In genomic region chr6:30907758-30908591, GRCh38 we compare ENCODE assay signal across 8 cellular contexts. TPM values are rescaled to one million over a fixed set of nuclear protein-coding genes. Genes with fewer than 3 reads are reported as not detected.
DNase-seq lines count a peak whose midpoint lies in the region; ATAC-seq and TF ChIP-seq lines count a peak whose summit lies in the region.

GTF2H4 (plus strand) TSS chr6:30908207.

- peaks cover 20 to 32% (median 23%) of the 10 kb centered on the region in 4 donors for H3K4me1 Mint-ChIP-seq in CD4-positive, alpha-beta memory T cell

- H3K27me3 ChIP-seq in CD4-positive, alpha-beta memory T cell (ENCODE audit: insufficient read depth, low read length), result no peaks in the 10 kb centered on the region
- H3K27me3 ChIP-seq in ectodermal cell (ENCODE audit: control insufficient read depth, insufficient read depth, low read length, poor library complexity, severe bottlenecking) (no peaks in the 10 kb centered on the region), lower lobe of right lung (ENCODE audit: low read depth) (no peaks in the 10 kb centered on the region)

- peaks cover 15 to 27% of the 10 kb centered on the region in 2 donors for H3K36me3 Mint-ChIP-seq in CD4-positive, alpha-beta memory T cell

- TF ChIP-seq CTCF in lower lobe of right lung (IDR thresholded peaks at IDR 0.05), result no peak

- peak within 1 kb of the TSS; percentile 36 to 96 (median 90) for H3K27ac Mint-ChIP-seq in CD4-positive, alpha-beta memory T cell

- no peaks in the 10 kb centered on the region for H3K36me3 ChIP-seq in CD4-positive, alpha-beta memory T cell (ENCODE audit: insufficient read depth, low read length)
- H3K36me3 ChIP-seq in ectodermal cell (ENCODE audit: control insufficient read depth, insufficient read depth, low read length), result peaks cover 10% of the 10 kb centered on the region
- H3K36me3 ChIP-seq in lower lobe of right lung, result peaks cover 36% of the 10 kb centered on the region

- no peaks in the 10 kb centered on the region for H3K27me3 Mint-ChIP-seq in CD4-positive, alpha-beta memory T cell

- WGBS in ectodermal cell, 2 experiments, result 2 to 3% methylated on average over 49 of the region's 49 CpGs

- H3K4me1 ChIP-seq in CD4-positive, alpha-beta memory T cell (ENCODE audit: insufficient read depth, low read length), result peaks cover 14% of the 10 kb centered on the region
- H3K4me1 ChIP-seq in ectodermal cell (ENCODE audit: control insufficient read depth, insufficient read depth, low read length) (peaks cover 12% of the 10 kb centered on the region), lower lobe of right lung (peaks cover 12% of the 10 kb centered on the region)

- H3K27ac ChIP-seq in CD4-positive, alpha-beta memory T cell (ENCODE audit: low read depth, low read length), result peak within 1 kb of the TSS; percentile 50
- no peak within 1 kb of the TSS for H3K27ac ChIP-seq in ectodermal cell (ENCODE audit: insufficient read depth, low read depth, low read length, poor library complexity, severe bottlenecking)
- peak within 1 kb of the TSS; percentile 56 for H3K27ac ChIP-seq in lower lobe of right lung

- ATAC-seq in GM19467 (IDR thresholded peaks at IDR 0.05; ENCODE audit: unreplicated experiment), result peak; percentile 83
- ATAC-seq in lower lobe of right lung, result peak; percentile 98 to 99

- intact Hi-C loops in CD4-positive, alpha-beta memory T cell (cut with micrococcal nuclease), result loop anchor here (10.0 kb wide), 1 partner anchor 353 kb away; the partner anchor contains the start of genes GNL1 and PRR3
- intact Hi-C loops in lower lobe of right lung (cut with DNase I), result no loop called here

- no peaks in the 10 kb centered on the region for H3K9me3 ChIP-seq in CD4-positive, alpha-beta memory T cell (ENCODE audit: control insufficient read depth in 1 of 2, low read length in 2 of 2)
- H3K9me3 ChIP-seq in ectodermal cell (ENCODE audit: control insufficient read depth, low read length), result no peaks in the 10 kb centered on the region
- no peaks in the 10 kb centered on the region for H3K9me3 ChIP-seq in lower lobe of right lung

- peak; percentile 90 to 97 (median 93) for DNase-seq in CD4-positive, alpha-beta memory T cell
- DNase-seq in HS-27A (ENCODE audit: low read depth) (peak; percentile 98), NK-92 (lab: John Stamatoyannopoulos, UW; ENCODE audit: unreplicated experiment) (peak; percentile 54), lower lobe of right lung (peak; percentile 97)
- peak; percentile 88 to 93 for DNase-seq in activated CD8-positive, alpha-beta memory T cell treated with anti-CD3 and anti-CD28 coated beads for 1 hour (ENCODE audit: extremely low read depth in 1 of 2, low read depth in 1 of 2)
- peak; percentile 87 to 95 (median 94) for DNase-seq in stimulated activated CD4-positive, alpha-beta T cell treated with anti-CD3 and anti-CD28 coated beads, TNF-alpha, amount 100 ng/mL, for 24 hours (ENCODE audit: low read depth in 3 of 3)

- H3K4me3 Mint-ChIP-seq in CD4-positive, alpha-beta memory T cell, result peak within 1 kb of the TSS; percentile 96 to 100 (median 99)

- CTCF ChIA-PET in CD4-positive, alpha-beta memory T cell (lab: Charles Lee; ENCODE audit: partially characterized antibody), result interaction anchor here (1.0 to 1.8 kb wide), 2 partner anchors 10 to 13 kb away, joined by 4 to 6 read pairs; no protein-coding TSS in a partner anchor

- peak within 1 kb of the TSS; percentile 75 to 97 for H3K4me3 ChIP-seq in CD4-positive, alpha-beta memory T cell (ENCODE audit: low read length in 2 of 2)
- H3K4me3 ChIP-seq in ectodermal cell (ENCODE audit: insufficient read depth, low read depth, low read length) (peak within 1 kb of the TSS; percentile 95), lower lobe of right lung (peak within 1 kb of the TSS; percentile 69)

- POLR2A ChIA-PET in CD4-positive, alpha-beta memory T cell (lab: Charles Lee; ENCODE audit: partially characterized antibody), result interaction anchor here (0.9 to 2.2 kb wide), 8 partner anchors 8 to 293 kb away, joined by 3 to 17 read pairs (median 4); partner anchors contain the start of gene IER3

- no peaks in the 10 kb centered on the region for H3K9me3 Mint-ChIP-seq in CD4-positive, alpha-beta memory T cell

RNA-seq across cellular contexts. Expression of gene GTF2H4, which starts in this region (rescaled TPM):
- 10 to 100 TPM; 36.5 to 39.7 TPM for total RNA-seq in CD4-positive, alpha-beta memory T cell
- 1 to 10 TPM; 3.7 to 9.5 TPM for polyA plus RNA-seq in CD4-positive, alpha-beta memory T cell
- 75.3 TPM for polyA plus RNA-seq in ectodermal cell (2013, experiment 1 of 4)
- polyA plus RNA-seq in ectodermal cell (2013, experiment 2 of 4), result 80.7 TPM
- polyA plus RNA-seq in ectodermal cell (2013, experiment 3 of 4), result 49.6 TPM
- 60.3 TPM for polyA plus RNA-seq in ectodermal cell (2013, experiment 4 of 4)
- 37.1 TPM for total RNA-seq in lower lobe of right lung
